ENCODE assay signal across 8 cellular contexts in genomic region chr12:42588981-42589464, GRCh38. TPM values are rescaled to one million over a fixed set of nuclear protein-coding genes. Genes with fewer than 3 reads are reported as not detected.
DNase-seq lines count a peak whose midpoint lies in the region; ATAC-seq and TF ChIP-seq lines count a peak whose summit lies in the region.

No MANE protein-coding gene starts in this region.

- DNase-seq in activated T-cell treated with anti-CD3 and anti-CD28 coated beads, Interleukin-2, amount 50 U/mL, for 72 hours: peak; percentile 14 to 16
- DNase-seq in left ventricle myocardium inferior: peak; percentile 34
- DNase-seq in progenitor cell of endocrine pancreas (ENCODE audit: low spot score, unreplicated experiment): peak; percentile 60
- DNase-seq in stimulated activated CD4-positive, alpha-beta T cell treated with anti-CD3 and anti-CD28 coated beads, Interleukin-12 subunit alpha, Interleukin-12 subunit beta, amount 100 ng/mL, for 4 hours: no peak
- no peak for DNase-seq in NCI-H1048 (lab: John Stamatoyannopoulos, UW)

- ATAC-seq in GM21717 (IDR thresholded peaks at IDR 0.05; ENCODE audit: unreplicated experiment): peak; percentile 41
- ATAC-seq in activated T-cell treated with anti-CD3 and anti-CD28 coated beads, Interleukin-2, amount 50 U/mL, for 72 hours (replicated peaks in 1 of 2): peak; percentile 36 to 44

- H3K27me3 ChIP-seq in left ventricle myocardium inferior (ENCODE audit: low read depth): no peaks in the 10 kb centered on the region

- H3K27me3 Mint-ChIP-seq in activated T-cell treated with anti-CD3 and anti-CD28 coated beads, Interleukin-2, amount 50 U/mL, for 72 hours (ENCODE audit: low read depth): peaks cover 76% of the 10 kb centered on the region
- H3K27me3 Mint-ChIP-seq in progenitor cell of endocrine pancreas: no peaks in the 10 kb centered on the region

- H3K9me3 Mint-ChIP-seq in activated T-cell treated with anti-CD3 and anti-CD28 coated beads, Interleukin-2, amount 50 U/mL, for 72 hours: no peaks in the 10 kb centered on the region
- H3K9me3 Mint-ChIP-seq in progenitor cell of endocrine pancreas (ENCODE audit: low read depth): no peaks in the 10 kb centered on the region

- peak overlapping the region; percentile 61 to 76 for H3K4me3 Mint-ChIP-seq in activated T-cell treated with anti-CD3 and anti-CD28 coated beads, Interleukin-2, amount 50 U/mL, for 72 hours
- peak overlapping the region; percentile 82 for H3K4me3 Mint-ChIP-seq in progenitor cell of endocrine pancreas (ENCODE audit: low read depth)

- H3K4me1 ChIP-seq in left ventricle myocardium inferior: peaks cover 65% of the 10 kb centered on the region

- H3K27ac Mint-ChIP-seq in activated T-cell treated with anti-CD3 and anti-CD28 coated beads, Interleukin-2, amount 50 U/mL, for 72 hours: no peak overlapping the region
- peak overlapping the region; percentile 94 for H3K27ac Mint-ChIP-seq in progenitor cell of endocrine pancreas

- H3K9me3 ChIP-seq in left ventricle myocardium inferior (replicated peaks): no peaks in the 10 kb centered on the region

- H3K36me3 Mint-ChIP-seq in activated T-cell treated with anti-CD3 and anti-CD28 coated beads, Interleukin-2, amount 50 U/mL, for 72 hours (ENCODE audit: insufficient read depth in 2 of 2): peaks cover 0 to 3% of the 10 kb centered on the region in 2 donors
- peaks cover 2% of the 10 kb centered on the region for H3K36me3 Mint-ChIP-seq in progenitor cell of endocrine pancreas (ENCODE audit: insufficient read depth)

- H3K4me1 Mint-ChIP-seq in activated T-cell treated with anti-CD3 and anti-CD28 coated beads, Interleukin-2, amount 50 U/mL, for 72 hours (ENCODE audit: low read depth): peaks cover 15% of the 10 kb centered on the region
- H3K4me1 Mint-ChIP-seq in progenitor cell of endocrine pancreas (ENCODE audit: low read depth): peaks cover 35% of the 10 kb centered on the region

- peak overlapping the region; percentile 85 for H3K27ac ChIP-seq in left ventricle myocardium inferior (replicated peaks)

- H3K4me3 ChIP-seq in GM08714 (ENCODE audit: low read length) (peak overlapping the region; percentile 54), left ventricle myocardium inferior (peak overlapping the region; percentile 99)

- intact Hi-C loops in left ventricle myocardium inferior (cut with micrococcal nuclease): loop anchor here (10.0 kb wide), 2 partner anchors 196 to 746 kb away; no protein-coding TSS in a partner anchor

- H3K36me3 ChIP-seq in left ventricle myocardium inferior: no peaks in the 10 kb centered on the region

- peak; percentile 48 for TF ChIP-seq CTCF in LNCAP (IDR thresholded peaks at IDR 0.05)
- TF ChIP-seq CTCF in left ventricle myocardium inferior (IDR thresholded peaks at IDR 0.05; ENCODE audit: borderline replicate concordance): peak; percentile 70
- TF ChIP-seq CTCF in progenitor cell of endocrine pancreas (IDR thresholded peaks at IDR 0.05; ENCODE audit: unreplicated experiment): peak; percentile 60

RNA-seq across cellular contexts. Expression of gene PRICKLE1, which starts 0.5 kb away (rescaled TPM):
- total RNA-seq in activated T-cell treated with anti-CD3 and anti-CD28 coated beads, Interleukin-2, amount 50 U/mL, for 72 hours: not detected
- 20.9 TPM for total RNA-seq in left ventricle myocardium inferior
- 43.2 and 53.5 TPM in 2 replicates for total RNA-seq in progenitor cell of endocrine pancreas

Comparison
In these comparisons a context has a peak if more than half of its experiments do, and no peak if none do; other contexts are left out.
1. DNase-seq: peak in activated T-cell treated with anti-CD3 and anti-CD28 coated beads, Interleukin-2, amount 50 U/mL, for 72 hours (2 of 2), left ventricle myocardium inferior (single experiment) and progenitor cell of endocrine pancreas (single experiment); none in stimulated activated CD4-positive, alpha-beta T cell treated with anti-CD3 and anti-CD28 coated beads, Interleukin-12 subunit alpha, Interleukin-12 subunit beta, amount 100 ng/mL, for 4 hours (single experiment) and NCI-H1048 (single experiment).
2. RNA of gene PRICKLE1, which starts 0.5 kb away (total RNA-seq): 43.2 to 53.5 TPM in progenitor cell of endocrine pancreas and 20.9 TPM in left ventricle myocardium inferior (single experiment); not detected in activated T-cell treated with anti-CD3 and anti-CD28 coated beads, Interleukin-2, amount 50 U/mL, for 72 hours; every median in the first group is over 10 times any median in the second.
3. Peak in every context shown above with its lines, with median percentiles within 50 percentile points of each other: CTCF ChIP-seq.